In genomic region chr10:21264271-21264670, GRCh38 we compare ENCODE assay signal across 23 cellular contexts.
"Had no signal": no experiment of that assay in that cellular context is flagged by ENCODE, and none has a peak within 500 bp of the region (broad histone marks: within the 10 kb centered on the region; RNA-seq: fewer than 3 reads in every experiment).

No MANE protein-coding gene starts in this region.

- H2AFZ ChIP-seq: neural progenitor cell had no signal

- H3K36me3 ChIP-seq: colonic mucosa, esophagus muscularis mucosa, heart right ventricle, left ventricle myocardium inferior, neural progenitor cell, prostate gland, right atrium auricular region, upper lobe of right lung had no signal

- H3K4me1 ChIP-seq: colonic mucosa, esophagus muscularis mucosa, prostate gland, right atrium auricular region, testis had no signal

- H3K27me3 ChIP-seq: colonic mucosa, esophagus muscularis mucosa, heart right ventricle, neural progenitor cell, right atrium auricular region, testis, upper lobe of right lung had no signal

- H3K4me2 ChIP-seq: neural progenitor cell had no signal

- DNase-seq: activated CD4-positive, alpha-beta memory T cell treated with anti-CD3 and anti-CD28 coated beads, Interleukin-2, amount 10 ng/mL, durations not matched to agents 7 days and 5 days; activated CD4-positive, alpha-beta T cell treated with anti-CD3 and anti-CD28 coated beads for 48 hours; activated CD4-positive, CD25-positive, alpha-beta regulatory T cell; activated CD8-positive, alpha-beta memory T cell treated with anti-CD3 and anti-CD28 coated beads, Interleukin-2, amount 10 ng/mL, durations not matched to agents 7 days and 5 days; activated naive CD4-positive, alpha-beta T cell treated with Interleukin-2 at 50 U/mL for 16 hours; anterior cingulate cortex; colonic mucosa; heart right ventricle; kidney glomerular epithelial cell; left ventricle myocardium inferior; mucosa of descending colon; naive B cell; stimulated activated CD4-positive, alpha-beta T cell treated with anti-CD3 and anti-CD28 coated beads, Interleukin-15, amount 100 ng/mL, for 24 hours; stimulated activated CD4-positive, alpha-beta T cell treated with anti-CD3 and anti-CD28 coated beads, Interleukin-4, amount 100 ng/mL, for 1 hour; T-helper 1 cell; T1000; testis; upper lobe of right lung had no signal

- H3K9ac ChIP-seq: neural progenitor cell had no signal

- ATAC-seq: activated CD8-positive, alpha-beta memory T cell treated with anti-CD3 and anti-CD28 coated beads, Interleukin-2, amount 10 ng/mL, durations not matched to agents 7 days and 5 days; heart right ventricle; mucosa of descending colon; upper lobe of right lung had no signal

- H3K27ac ChIP-seq: colonic mucosa, esophagus muscularis mucosa, heart right ventricle, left ventricle myocardium inferior, neural progenitor cell, prostate gland, right atrium auricular region, testis, upper lobe of right lung had no signal

- H3K9me3 ChIP-seq: colonic mucosa, esophagus muscularis mucosa, heart right ventricle, left ventricle myocardium inferior, mucosa of descending colon, prostate gland, right atrium auricular region, testis, upper lobe of right lung had no signal

- H3K4me3 ChIP-seq: colonic mucosa, esophagus muscularis mucosa, heart right ventricle, left ventricle myocardium inferior, mucosa of descending colon, neural progenitor cell, prostate gland, right atrium auricular region, skin epidermis, testis, upper lobe of right lung had no signal
